15 cellular contexts compared by ENCODE assay signal in the genomic region with DNA sequence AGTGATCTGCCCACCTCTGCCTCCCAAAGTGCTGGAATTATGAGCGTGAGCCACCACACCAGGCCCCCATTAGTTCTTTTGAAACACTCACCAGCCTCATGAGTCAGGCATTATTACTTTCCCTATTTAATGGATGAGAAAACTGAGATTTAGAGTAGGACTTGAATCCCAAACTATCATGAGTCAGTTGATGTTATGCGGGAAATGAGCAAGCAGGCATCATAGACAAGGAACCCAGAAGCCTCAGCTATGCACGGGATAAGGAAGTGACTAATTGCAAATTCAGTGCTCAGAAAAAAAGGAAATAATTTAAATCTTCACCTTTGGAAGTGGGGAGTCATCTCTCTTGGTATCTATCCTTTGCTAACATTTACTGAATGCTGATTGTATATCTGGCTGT.
DNase-seq lines count a peak whose midpoint lies in the region; ATAC-seq and TF ChIP-seq lines count a peak whose summit lies in the region.
"Had no signal": no experiment of that assay in that cellular context is flagged by ENCODE, and none has a peak within 500 bp of the region (broad histone marks: within the 10 kb centered on the region; RNA-seq: fewer than 3 reads in every experiment).

No MANE protein-coding gene starts in this region.

- no peaks in the 10 kb centered on the region for H3K36me3 Mint-ChIP-seq in osteocyte (ENCODE audit: unreplicated experiment)
- H3K36me3 Mint-ChIP-seq in immature natural killer cell, result peaks cover 10 to 11% (median 10%) of the 10 kb centered on the region in 3 donors

- ATAC-seq in esophagus mucosa, result peak; percentile 77

- H3K27me3 Mint-ChIP-seq in osteocyte (ENCODE audit: unreplicated experiment), result no peaks in the 10 kb centered on the region
- peaks cover 0 to 3% (median 0%) of the 10 kb centered on the region in 3 donors for H3K27me3 Mint-ChIP-seq in immature natural killer cell (ENCODE audit: low read depth in 3 of 3)
- H3K27me3 Mint-ChIP-seq: activated naive CD8-positive, alpha-beta T cell treated with anti-CD3 and anti-CD28 coated beads for 36 hours had no signal

- H3K9me3 Mint-ChIP-seq in osteocyte (ENCODE audit: unreplicated experiment) (no peaks in the 10 kb centered on the region), immature natural killer cell (no peaks in the 10 kb centered on the region)
- H3K9me3 Mint-ChIP-seq: activated naive CD8-positive, alpha-beta T cell treated with anti-CD3 and anti-CD28 coated beads for 36 hours had no signal

- no peak overlapping the region for H3K4me3 Mint-ChIP-seq in osteocyte (ENCODE audit: unreplicated experiment)
- H3K4me3 Mint-ChIP-seq in immature natural killer cell, result no peak overlapping the region
- H3K4me3 Mint-ChIP-seq: activated naive CD8-positive, alpha-beta T cell treated with anti-CD3 and anti-CD28 coated beads for 36 hours had no signal

- H3K4me1 Mint-ChIP-seq in osteocyte (ENCODE audit: unreplicated experiment), result peaks cover 9% of the 10 kb centered on the region
- H3K4me1 Mint-ChIP-seq in immature natural killer cell, result peaks cover 6 to 10% of the 10 kb centered on the region in 2 donors

- TF ChIP-seq CTCF in osteocyte (IDR thresholded peaks at IDR 0.05), result no peak

- H3K27ac Mint-ChIP-seq in osteocyte (ENCODE audit: unreplicated experiment), result no peak overlapping the region
- no peak overlapping the region for H3K27ac Mint-ChIP-seq in immature natural killer cell
- H3K27ac Mint-ChIP-seq: activated naive CD8-positive, alpha-beta T cell treated with anti-CD3 and anti-CD28 coated beads for 36 hours had no signal

- DNase-seq in GM04503 (ENCODE audit: low read depth) (peak; percentile 56), RKO (ENCODE audit: low spot score) (peak; percentile 92), renal cortical epithelial cell (ENCODE audit: low read depth) (peak; percentile 62), osteocyte (ENCODE audit: extremely low spot score, unreplicated experiment) (no peak), immature natural killer cell (no peak)
- DNase-seq in activated CD8-positive, alpha-beta memory T cell treated with anti-CD3 and anti-CD28 coated beads, Interleukin-2, amount 50 U/mL, for 4 hours, result no peak
- DNase-seq in activated T-cell treated with anti-CD3 and anti-CD28 coated beads, Interleukin-2, amount 50 U/mL, for 48 hours, result no peak
- DNase-seq: activated CD4-positive, CD25-positive, alpha-beta regulatory T cell treated with anti-CD3 and anti-CD28 coated beads, Interleukin-2, amount 50 U/mL, for 72 hours; activated naive CD8-positive, alpha-beta T cell treated with anti-CD3 and anti-CD28 coated beads for 36 hours; activated T-cell treated with anti-CD3 and anti-CD28 coated beads for 4 hours; erythroblast; Karpas-422; NCI-H1694 treated with DMSO at 0.1 percent for 48 hours; stimulated activated naive CD4-positive, alpha-beta T cell treated with Interleukin-2 at 50 U/mL for 16 hours had no signal

Comparison
In these comparisons a context has a peak if more than half of its experiments do, and no peak if none do; other contexts are left out.
1. DNase-seq: peak in GM04503 (single experiment), RKO (single experiment) and renal cortical epithelial cell (single experiment); none in activated CD8-positive, alpha-beta memory T cell treated with anti-CD3 and anti-CD28 coated beads, Interleukin-2, amount 50 U/mL, for 4 hours (single experiment), osteocyte (single experiment), immature natural killer cell (0 of 3) and activated T-cell treated with anti-CD3 and anti-CD28 coated beads, Interleukin-2, amount 50 U/mL, for 48 hours (0 of 2).